In the genomic region with DNA sequence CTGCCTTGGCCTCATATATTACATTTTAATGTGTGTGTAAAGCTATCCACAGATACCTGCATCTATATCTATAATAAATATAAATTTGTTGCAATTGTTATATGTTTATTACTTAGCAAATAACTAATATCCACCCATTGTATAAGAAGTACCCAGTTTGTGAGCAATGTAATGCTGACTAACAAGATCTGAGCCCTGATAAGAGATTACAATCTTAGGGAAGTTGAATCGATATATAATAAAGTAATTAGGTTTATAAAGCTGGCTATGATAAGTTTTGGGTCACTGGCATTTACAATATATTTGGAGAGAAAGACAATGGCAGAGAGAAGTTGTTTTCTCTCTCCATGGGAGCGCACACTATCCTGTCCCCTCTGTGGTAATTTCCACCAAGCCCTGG, we compare ENCODE assay signal across 20 cellular contexts.
"Had no signal": no experiment of that assay in that cellular context is flagged by ENCODE, and none has a peak within 500 bp of the region (broad histone marks: within the 10 kb centered on the region; RNA-seq: fewer than 3 reads in every experiment).

No MANE protein-coding gene starts in this region.

- ATAC-seq: HepG2 had no signal

- H3K9ac ChIP-seq: SK-N-SH had no signal

- H3K9me3 ChIP-seq: MG63, SK-N-SH had no signal

- H3K36me3 ChIP-seq: MG63 had no signal

- H3K4me2 ChIP-seq: SK-N-SH had no signal

- DNase-seq: IMR-90, Karpas-422, KG1, MG63, NCI-H1092 treated with DMSO at 0.1 percent for 48 hours, NCI-H1436, NCI-H187, NCI-H2029, NCI-H2081 treated with DMSO at 0.1 percent for 48 hours, NCI-H2171, NCI-H226, NCI-H446, NCI-H510A, NCI-H524 treated with DMSO at 0.1 percent for 48 hours, NCI-H69, NCI-H774, RPMI8226, SHP77, SK-N-SH had no signal

- H3K4me3 ChIP-seq: MG63 had no signal

- H3K27me3 ChIP-seq: MG63 had no signal
